In the genomic region with DNA sequence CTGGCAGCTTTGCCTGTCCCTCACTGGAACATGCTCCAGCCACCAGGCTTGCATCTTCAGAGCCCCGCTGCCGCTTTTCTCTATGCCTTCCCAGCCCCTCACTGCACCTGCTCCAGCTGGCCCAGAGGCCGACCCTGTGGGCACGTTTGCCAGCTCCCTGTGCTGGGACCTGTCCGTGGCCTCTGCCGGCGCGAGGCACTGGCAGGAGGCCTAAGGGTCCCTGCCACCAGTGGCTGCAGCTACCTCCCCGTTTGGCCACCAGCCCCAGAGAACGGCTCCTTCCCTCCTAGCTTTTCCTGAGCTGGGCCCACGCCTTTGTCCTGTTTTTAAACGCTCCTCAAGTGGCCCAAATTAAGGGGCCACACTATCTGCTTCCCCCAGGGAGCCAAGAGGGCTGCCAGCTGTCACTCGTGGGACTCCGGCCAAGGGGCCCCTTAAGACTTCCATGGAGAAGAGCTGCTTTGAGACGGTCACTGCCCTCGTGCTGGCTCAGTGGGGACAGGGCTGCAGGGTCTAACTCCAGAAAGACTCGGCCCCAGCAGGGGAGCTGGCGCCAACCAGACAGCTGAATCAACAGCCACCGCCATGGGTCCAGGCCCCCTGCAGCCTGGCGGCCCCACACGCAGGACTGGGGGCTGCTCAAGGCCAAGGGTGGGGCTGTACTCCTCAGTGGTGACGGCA, we compare ENCODE assay signal across 16 cellular contexts. TPM values are rescaled to one million over a fixed set of nuclear protein-coding genes. Genes with fewer than 3 reads are reported as not detected.
A peak's percentile ranks its signal among the peaks of the same experiment; 100 is the strongest.
DNase-seq lines count a peak whose midpoint lies in the region; ATAC-seq and TF ChIP-seq lines count a peak whose summit lies in the region.
"Had no signal": no experiment of that assay in that cellular context is flagged by ENCODE, and none has a peak within 500 bp of the region (broad histone marks: within the 10 kb centered on the region; RNA-seq: fewer than 3 reads in every experiment).

No MANE protein-coding gene starts in this region.

- peak overlapping the region; percentile 26 for H3K27ac ChIP-seq in caudate nucleus (ENCODE audit: low read depth, low read length)

- DNase-seq in DMS79 (lab: John Stamatoyannopoulos, UW), result peak; percentile 74
- peak; percentile 32 for DNase-seq in NCI-H2029 treated with DMSO at 0.1 percent for 48 hours (lab: John Stamatoyannopoulos, UW)
- peak in 1 of 61 donors; percentile 27 for DNase-seq in caudate nucleus (lab: John Stamatoyannopoulos, UW)
- DNase-seq in osteocyte (ENCODE audit: extremely low spot score, unreplicated experiment), result no peak
- DNase-seq in effector CD8-positive, alpha-beta T cell (lab: John Stamatoyannopoulos, UW), result no peak
- no peak for DNase-seq in SKM-1 treated with dmso at 0.1 percent for 144 hours (lab: John Stamatoyannopoulos, UW; ENCODE audit: unreplicated experiment)
- no peak for DNase-seq in activated CD4-positive, alpha-beta T cell treated with anti-CD3 and anti-CD28 coated beads, Interleukin-2, amount 50 U/mL, for 4 hours
- DNase-seq: activated CD4-positive, alpha-beta T cell treated with anti-CD3 and anti-CD28 coated beads for 4 hours; activated effector memory CD4-positive, alpha-beta T cell treated with Interleukin-2 at 50 U/mL for 16 hours; CD4-positive, alpha-beta T cell; cerebellar nuclear complex; GM23248; islet precursor cell; NCI-H226; stimulated activated CD4-positive, alpha-beta T cell treated with anti-CD3 and anti-CD28 coated beads, Interleukin-15, amount 100 ng/mL, for 24 hours had no signal

- H3K4me1 Mint-ChIP-seq in osteocyte (ENCODE audit: unreplicated experiment), result peaks cover 88% of the 10 kb centered on the region

- H3K27ac Mint-ChIP-seq in osteocyte (ENCODE audit: unreplicated experiment), result peak overlapping the region; percentile 98
- H3K27ac Mint-ChIP-seq: CD4-positive, alpha-beta T cell had no signal

- H3K9me3 Mint-ChIP-seq in osteocyte (ENCODE audit: unreplicated experiment), result no peaks in the 10 kb centered on the region
- H3K9me3 Mint-ChIP-seq: CD4-positive, alpha-beta T cell had no signal

- no peak for ATAC-seq in GM19455 (IDR thresholded peaks at IDR 0.05; ENCODE audit: unreplicated experiment)

- H3K27me3 Mint-ChIP-seq in osteocyte (ENCODE audit: unreplicated experiment), result no peaks in the 10 kb centered on the region

- no peak for TF ChIP-seq CTCF in osteocyte (IDR thresholded peaks at IDR 0.05)

- no peak overlapping the region for H3K4me3 Mint-ChIP-seq in osteocyte (ENCODE audit: unreplicated experiment)
- H3K4me3 Mint-ChIP-seq: CD4-positive, alpha-beta T cell had no signal

- H3K36me3 Mint-ChIP-seq in osteocyte (ENCODE audit: unreplicated experiment), result no peaks in the 10 kb centered on the region

RNA-seq across cellular contexts. Expression of a gene that starts 24.6 kb away (rescaled TPM):
- total RNA-seq in osteocyte, result 2.3 and 2.7 TPM in 2 replicates
- total RNA-seq: CD4-positive, alpha-beta T cell; GM23248 had no signal

Comparison
In these comparisons a context has a peak if more than half of its experiments do, and no peak if none do; other contexts are left out.
1. DNase-seq: peak in DMS79 (single experiment) and NCI-H2029 treated with DMSO at 0.1 percent for 48 hours (single experiment); none in osteocyte (single experiment), effector CD8-positive, alpha-beta T cell (single experiment), SKM-1 treated with dmso at 0.1 percent for 144 hours (single experiment) and activated CD4-positive, alpha-beta T cell treated with anti-CD3 and anti-CD28 coated beads, Interleukin-2, amount 50 U/mL, for 4 hours (0 of 2).